In genomic region chr5:18397393-18397792, GRCh38 we compare ENCODE assay signal across 26 cellular contexts.
"Had no signal": no experiment of that assay in that cellular context is flagged by ENCODE, and none has a peak within 500 bp of the region (broad histone marks: within the 10 kb centered on the region; RNA-seq: fewer than 3 reads in every experiment).

No MANE protein-coding gene starts in this region.

- H3K4me3 ChIP-seq: heart left ventricle, ovary, psoas muscle, right atrium auricular region, thoracic aorta, upper lobe of left lung had no signal

- H3K27me3 ChIP-seq: neutrophil, ovary, right atrium auricular region, upper lobe of left lung had no signal

- H3K36me3 ChIP-seq: heart left ventricle, neutrophil, ovary, right atrium auricular region, thoracic aorta, upper lobe of left lung had no signal

- ATAC-seq: activated CD4-positive, alpha-beta T cell treated with anti-CD3 and anti-CD28 coated beads for 36 hours; activated T-cell treated with anti-CD3 and anti-CD28 coated beads, Interleukin-2, amount 50 U/mL, for 4 hours; heart left ventricle; left lobe of liver; natural killer cell treated with Interleukin-12 subunit alpha and Interleukin-12 subunit beta and Interleukin-15 and Interleukin-18, amount 100 ng/mL, for 72 hours; psoas muscle had no signal

- DNase-seq: activated B cell treated with CpG ODN at 0.5 μM for 24 hours; activated CD4-positive, alpha-beta T cell treated with anti-CD3 and anti-CD28 coated beads for 36 hours; activated CD4-positive, alpha-beta T cell treated with anti-CD3 and anti-CD28 coated beads, Interleukin-2, amount 50 U/mL, for 4 hours; activated CD8-positive, alpha-beta memory T cell treated with anti-CD3 and anti-CD28 coated beads for 24 hours; activated CD8-positive, alpha-beta memory T cell treated with anti-CD3 and anti-CD28 coated beads, Interleukin-2, amount 50 U/mL, for 48 hours; activated naive CD4-positive, alpha-beta T cell treated with Interleukin-2 at 50 U/mL for 16 hours; activated naive CD8-positive, alpha-beta T cell treated with anti-CD3 and anti-CD28 coated beads for 36 hours; activated T-cell treated with anti-CD3 and anti-CD28 coated beads, Interleukin-2, amount 50 U/mL, for 4 hours; amygdala; cerebellar nuclear complex; cortex of kidney; endodermal cell; heart left ventricle; midbrain; ovary; psoas muscle; stimulated activated CD4-positive, alpha-beta T cell treated with anti-CD3 and anti-CD28 coated beads, Interleukin-4, amount 100 ng/mL, for 24 hours; stimulated activated naive CD4-positive, alpha-beta T cell treated with Interleukin-2 at 50 U/mL for 16 hours; T1000 had no signal

- H3K9me3 ChIP-seq: neutrophil, ovary, psoas muscle, right atrium auricular region, thoracic aorta, upper lobe of left lung had no signal

- H3K27ac ChIP-seq: epithelial cell of prostate, heart left ventricle, neutrophil, ovary, psoas muscle, right atrium auricular region, thoracic aorta, upper lobe of left lung had no signal

- H3K4me1 ChIP-seq: heart left ventricle, psoas muscle, right atrium auricular region had no signal
